7 cellular contexts compared by ENCODE assay signal in genomic region chr21:10330641-10331119, GRCh38.
DNase-seq lines count a peak whose midpoint lies in the region; ATAC-seq and TF ChIP-seq lines count a peak whose summit lies in the region.
"Not testable (repeated sequence)": the region's sequence is repeated elsewhere in the genome, so short reads cannot be mapped to it uniquely, and the experiment has no call there.

No MANE protein-coding gene starts in this region.

- peak; percentile 15 for ATAC-seq in effector memory CD8-positive, alpha-beta T cell (replicated peaks)
- peak; percentile 17 to 58 (median 26) for ATAC-seq in heart left ventricle
- ATAC-seq in left lobe of liver: peak; percentile 31
- peak; percentile 45 for ATAC-seq in mucosa of descending colon
- ATAC-seq in upper lobe of right lung: peak; percentile 49

- peak overlapping the region; percentile 36; the same call in 1 of the 2 replicates for H3K4me3 ChIP-seq in HUES48 (ENCODE audit: low read depth, low read length)
- not testable (repeated sequence) for H3K4me3 ChIP-seq in heart left ventricle, mucosa of descending colon, sigmoid colon, upper lobe of right lung

- not testable (repeated sequence) for H3K27me3 Mint-ChIP-seq in effector memory CD8-positive, alpha-beta T cell

- not testable (repeated sequence) for H3K36me3 ChIP-seq in HUES48 (ENCODE audit: control insufficient read depth, insufficient read depth, low read length); heart left ventricle; mucosa of descending colon (ENCODE audit: low read depth); sigmoid colon; upper lobe of right lung

- H3K27ac ChIP-seq in HUES48 (ENCODE audit: low read depth, low read length); heart left ventricle; sigmoid colon; upper lobe of right lung: not testable (repeated sequence)

- not testable (repeated sequence) for DNase-seq in effector memory CD8-positive, alpha-beta T cell; left lobe of liver (ENCODE audit: low spot score)
- DNase-seq in heart left ventricle (peak in 3 of 5 donors; percentile 25 to 80 (median 27)), mucosa of descending colon (peak in 1 of 3 donors; percentile 67), sigmoid colon (peak; percentile 73), upper lobe of right lung (peak; percentile 80)

- TF ChIP-seq EP300 in sigmoid colon (IDR thresholded peaks at IDR 0.05): not testable (repeated sequence)

- H3K27me3 ChIP-seq in HUES48 (ENCODE audit: control insufficient read depth, insufficient read depth, low read length); heart left ventricle; sigmoid colon; upper lobe of right lung: not testable (repeated sequence)

- 68 to 73% (median 71%) methylated on average over 10 of the region's 10 CpGs for WGBS in heart left ventricle, 4 donors
- 77 to 79% methylated on average over 10 of the region's 10 CpGs for WGBS in sigmoid colon, 2 donors

- H3K4me3 Mint-ChIP-seq in effector memory CD8-positive, alpha-beta T cell: not testable (repeated sequence)

- H3K4me1 ChIP-seq in HUES48 (ENCODE audit: control insufficient read depth, insufficient read depth, low read length); heart left ventricle; mucosa of descending colon (ENCODE audit: low read depth); sigmoid colon; upper lobe of right lung: not testable (repeated sequence)

- peaks cover 25 to 63% of the 10 kb centered on the region in 2 donors for H3K9me3 Mint-ChIP-seq in effector memory CD8-positive, alpha-beta T cell

- H3K9me3 ChIP-seq in HUES48 (ENCODE audit: control insufficient read depth, insufficient read depth, low read length): peaks cover 87% of the 10 kb centered on the region
- H3K9me3 ChIP-seq in heart left ventricle: peaks cover 0 to 70% (median 17%) of the 10 kb centered on the region in 12 donors
- peaks cover 84% of the 10 kb centered on the region for H3K9me3 ChIP-seq in mucosa of descending colon
- H3K9me3 ChIP-seq in sigmoid colon: peaks cover 3 to 42% (median 6%) of the 10 kb centered on the region in 4 donors
- H3K9me3 ChIP-seq in upper lobe of right lung: peaks cover 16% of the 10 kb centered on the region

- not testable (repeated sequence) for H3K4me1 Mint-ChIP-seq in effector memory CD8-positive, alpha-beta T cell (ENCODE audit: low read depth in 2 of 2)

- not testable (repeated sequence) for TF ChIP-seq CTCF in heart left ventricle (IDR thresholded peaks at IDR 0.05); mucosa of descending colon (IDR thresholded peaks at IDR 0.05); sigmoid colon (IDR thresholded peaks at IDR 0.05); upper lobe of right lung (IDR thresholded peaks at IDR 0.05)

- intact Hi-C loops in heart left ventricle (cut with DNase I); mucosa of descending colon (cut with DNase I, micrococcal nuclease); sigmoid colon (cut with DNase I); upper lobe of right lung (cut with DNase I): not testable (repeated sequence)

- not testable (repeated sequence) for H3K9ac ChIP-seq in HUES48 (ENCODE audit: low read depth, low read length)

- TF ChIP-seq POLR2A in heart left ventricle (IDR thresholded peaks at IDR 0.05); sigmoid colon (IDR thresholded peaks at IDR 0.05): not testable (repeated sequence)

- not testable (repeated sequence) for H3K36me3 Mint-ChIP-seq in effector memory CD8-positive, alpha-beta T cell (ENCODE audit: insufficient read depth)

- H3K27ac Mint-ChIP-seq in effector memory CD8-positive, alpha-beta T cell: not testable (repeated sequence)
